In genomic region chr12:107847430-107847829, GRCh38 we compare ENCODE assay signal across 19 cellular contexts.
DNase-seq lines count a peak whose midpoint lies in the region; ATAC-seq and TF ChIP-seq lines count a peak whose summit lies in the region.
"Had no signal": no experiment of that assay in that cellular context is flagged by ENCODE, and none has a peak within 500 bp of the region (broad histone marks: within the 10 kb centered on the region; RNA-seq: fewer than 3 reads in every experiment).

No MANE protein-coding gene starts in this region.

- no peak overlapping the region for H3K4me3 ChIP-seq in MG63
- H3K4me3 ChIP-seq: BLaER1, SJCRH30 had no signal

- intact Hi-C loops in left ventricle myocardium superior (cut with micrococcal nuclease) = no loop called here

- H3K27me3 ChIP-seq in MG63 = no peaks in the 10 kb centered on the region
- H3K27me3 ChIP-seq: BLaER1, SJCRH30 had no signal

- no peaks in the 10 kb centered on the region for H3K9me3 Mint-ChIP-seq in endothelial cell (ENCODE audit: unreplicated experiment)
- H3K9me3 Mint-ChIP-seq: CD4-positive, alpha-beta T cell; T-cell had no signal

- H3K9me3 ChIP-seq in MG63 = no peaks in the 10 kb centered on the region
- H3K9me3 ChIP-seq: SJCRH30 had no signal

- ATAC-seq in left ventricle myocardium superior = no peak
- ATAC-seq: HCT116, T-cell had no signal

- no peak overlapping the region for H3K4me3 Mint-ChIP-seq in endothelial cell (ENCODE audit: unreplicated experiment)
- H3K4me3 Mint-ChIP-seq: CD4-positive, alpha-beta T cell; T-cell had no signal

- TF ChIP-seq CTCF in endothelial cell (IDR thresholded peaks at IDR 0.05; ENCODE audit: unreplicated experiment) = no peak

- H3K4me1 Mint-ChIP-seq in endothelial cell (ENCODE audit: unreplicated experiment) = peaks cover 38% of the 10 kb centered on the region

- H3K36me3 ChIP-seq in MG63 = no peaks in the 10 kb centered on the region
- H3K36me3 ChIP-seq: BLaER1, SJCRH30 had no signal

- H3K27ac Mint-ChIP-seq in endothelial cell (ENCODE audit: unreplicated experiment) = peak overlapping the region; percentile 2
- H3K27ac Mint-ChIP-seq: CD4-positive, alpha-beta T cell; T-cell had no signal

- H3K27me3 Mint-ChIP-seq in endothelial cell (ENCODE audit: unreplicated experiment) = peaks cover 6% of the 10 kb centered on the region

- H3K36me3 Mint-ChIP-seq in endothelial cell (ENCODE audit: low read depth, unreplicated experiment) = no peaks in the 10 kb centered on the region
- H3K36me3 Mint-ChIP-seq: T-cell had no signal

- DNase-seq in EH (ENCODE audit: low read depth) = peak; percentile 3
- DNase-seq in NCI-H1105 (lab: John Stamatoyannopoulos, UW) = peak; percentile 29
- no peak for DNase-seq in endothelial cell (ENCODE audit: low spot score)
- peak; percentile 14 for DNase-seq in renal cortical epithelial cell (ENCODE audit: low read depth)
- DNase-seq in left ventricle myocardium superior = no peak
- no peak for DNase-seq in MG63
- no peak for DNase-seq in NCI-H2227 (lab: John Stamatoyannopoulos, UW; ENCODE audit: unreplicated experiment)
- DNase-seq: CD4-positive, alpha-beta T cell; COR-L47; DND-41; GOT3; IMR-90; NCI-H1048; NCI-H2029 treated with DMSO at 0.1 percent for 48 hours; OCI-M1; SJCRH30; T-cell had no signal

Comparison
In these comparisons a context has a peak if more than half of its experiments do, and no peak if none do; other contexts are left out.
1. DNase-seq: peak in EH (single experiment), NCI-H1105 (single experiment) and renal cortical epithelial cell (single experiment); none in endothelial cell (single experiment), left ventricle myocardium superior (single experiment), MG63 (single experiment) and NCI-H2227 (single experiment).